In genomic region chr17:59160203-59161025, GRCh38 we compare ENCODE assay signal across 15 cellular contexts. TPM values are rescaled to one million over a fixed set of nuclear protein-coding genes. Genes with fewer than 3 reads are reported as not detected.
DNase-seq lines count a peak whose midpoint lies in the region; ATAC-seq lines count a peak whose summit lies in the region.
"Had no signal": no experiment of that assay in that cellular context is flagged by ENCODE, and none has a peak within 500 bp of the region (broad histone marks: within the 10 kb centered on the region; RNA-seq: fewer than 3 reads in every experiment).

No MANE protein-coding gene starts in this region.

- H3K4me1 Mint-ChIP-seq in activated CD4-positive, alpha-beta T cell treated with anti-CD3 and anti-CD28 coated beads, Interleukin-2, amount 10 ng/mL, durations not matched to agents 24 days and 14 days, result peaks cover 43% of the 10 kb centered on the region
- peaks cover 14% of the 10 kb centered on the region for H3K4me1 Mint-ChIP-seq in activated CD4-positive, alpha-beta T cell treated with anti-CD3 and anti-CD28 coated beads for 36 hours

- CTCF ChIA-PET in activated CD4-positive, alpha-beta T cell treated with anti-CD3 and anti-CD28 coated beads for 36 hours (lab: Charles Lee), result interaction anchor here (1.9 kb wide), 1 partner anchor 8 kb away, joined by 8 read pairs; no protein-coding TSS in a partner anchor

- H2BK12ac ChIP-seq in trophoblast cell (ENCODE audit: low read length), result no peak overlapping the region

- peak overlapping the region; percentile 37 for H2AK5ac ChIP-seq in trophoblast cell (ENCODE audit: low read length)

- H4K12ac ChIP-seq in trophoblast cell (ENCODE audit: low read depth, low read length), result no peak overlapping the region

- no peak overlapping the region for H3K23ac ChIP-seq in trophoblast cell (ENCODE audit: low read length)

- H3K14ac ChIP-seq in trophoblast cell (ENCODE audit: low read length), result no peak overlapping the region

- no peak overlapping the region for H2BK120ac ChIP-seq in trophoblast cell (ENCODE audit: insufficient read depth, low read length, poor library complexity)

- no peaks in the 10 kb centered on the region for H3K79me1 ChIP-seq in trophoblast cell (ENCODE audit: low read length)

- H3K36me3 ChIP-seq in trophoblast cell (ENCODE audit: control insufficient read depth in 1 of 2, insufficient read depth in 2 of 2, low read length in 2 of 2), result peaks cover 2 to 10% of the 10 kb centered on the region in 2 experiments
- H3K36me3 ChIP-seq: uterus had no signal

- no peaks in the 10 kb centered on the region for H3K27me3 Mint-ChIP-seq in activated CD4-positive, alpha-beta T cell treated with anti-CD3 and anti-CD28 coated beads, Interleukin-2, amount 10 ng/mL, durations not matched to agents 24 days and 14 days
- no peaks in the 10 kb centered on the region for H3K27me3 Mint-ChIP-seq in activated CD4-positive, alpha-beta T cell treated with anti-CD3 and anti-CD28 coated beads for 36 hours

- H2BK5ac ChIP-seq in trophoblast cell (ENCODE audit: low read depth, low read length, poor library complexity), result no peak overlapping the region

- H3K27ac ChIP-seq in trophoblast cell (ENCODE audit: low read depth, low read length), result no peak overlapping the region
- H3K27ac ChIP-seq: uterus had no signal

- no peaks in the 10 kb centered on the region for H3K27me3 ChIP-seq in trophoblast cell (ENCODE audit: insufficient read depth, low read length)
- H3K27me3 ChIP-seq: uterus had no signal

- POLR2A ChIA-PET in activated CD4-positive, alpha-beta T cell treated with anti-CD3 and anti-CD28 coated beads for 36 hours (lab: Charles Lee), result no interaction called here

- no peaks in the 10 kb centered on the region for H3K9me3 ChIP-seq in trophoblast cell (ENCODE audit: insufficient read depth, low read depth, low read length)
- H3K9me3 ChIP-seq: uterus had no signal

- peaks cover 0 to 1% of the 10 kb centered on the region in 2 experiments for H3K4me1 ChIP-seq in trophoblast cell (ENCODE audit: control insufficient read depth in 1 of 2, insufficient read depth in 2 of 2, low read length in 2 of 2)
- H3K4me1 ChIP-seq: uterus had no signal

- H3K18ac ChIP-seq in trophoblast cell (ENCODE audit: low read length), result no peak overlapping the region

- H3K4ac ChIP-seq in trophoblast cell (ENCODE audit: low read depth, low read length), result peak overlapping the region; percentile 79

- H4K91ac ChIP-seq in trophoblast cell (ENCODE audit: low read depth, low read length), result no peak overlapping the region

- no peak overlapping the region for H2AFZ ChIP-seq in trophoblast cell (ENCODE audit: insufficient read depth, low read length, poor library complexity)

- H3K9me3 Mint-ChIP-seq in activated CD4-positive, alpha-beta T cell treated with anti-CD3 and anti-CD28 coated beads, Interleukin-2, amount 10 ng/mL, durations not matched to agents 24 days and 14 days, result no peaks in the 10 kb centered on the region
- H3K9me3 Mint-ChIP-seq in activated CD4-positive, alpha-beta T cell treated with anti-CD3 and anti-CD28 coated beads for 36 hours (ENCODE audit: low read depth), result no peaks in the 10 kb centered on the region

- no CpG with 5 or more reads among the region's 9 CpGs for WGBS in trophoblast cell (ENCODE audit: extremely low coverage, insufficient coverage, insufficient read length)

- H3K4me3 Mint-ChIP-seq in activated CD4-positive, alpha-beta T cell treated with anti-CD3 and anti-CD28 coated beads, Interleukin-2, amount 10 ng/mL, durations not matched to agents 24 days and 14 days, result peak overlapping the region; percentile 56
- no peak overlapping the region for H3K4me3 Mint-ChIP-seq in activated CD4-positive, alpha-beta T cell treated with anti-CD3 and anti-CD28 coated beads for 36 hours

- H3K4me3 ChIP-seq in trophoblast cell (ENCODE audit: low read depth, low read length), result no peak overlapping the region
- H3K4me3 ChIP-seq: lung, uterus had no signal

- H3K27ac Mint-ChIP-seq in activated CD4-positive, alpha-beta T cell treated with anti-CD3 and anti-CD28 coated beads, Interleukin-2, amount 10 ng/mL, durations not matched to agents 24 days and 14 days, result peak overlapping the region; percentile 78
- no peak overlapping the region for H3K27ac Mint-ChIP-seq in activated CD4-positive, alpha-beta T cell treated with anti-CD3 and anti-CD28 coated beads for 36 hours

- no peak for ATAC-seq in activated CD4-positive, alpha-beta T cell treated with anti-CD3 and anti-CD28 coated beads for 36 hours
- ATAC-seq in HG02884 (IDR thresholded peaks at IDR 0.05; ENCODE audit: unreplicated experiment) (no peak), GM18517 (IDR thresholded peaks at IDR 0.05; ENCODE audit: unreplicated experiment) (no peak)

- peaks cover 5% of the 10 kb centered on the region for H3K36me3 Mint-ChIP-seq in activated CD4-positive, alpha-beta T cell treated with anti-CD3 and anti-CD28 coated beads, Interleukin-2, amount 10 ng/mL, durations not matched to agents 24 days and 14 days (ENCODE audit: low read depth)
- peaks cover 4% of the 10 kb centered on the region for H3K36me3 Mint-ChIP-seq in activated CD4-positive, alpha-beta T cell treated with anti-CD3 and anti-CD28 coated beads for 36 hours (ENCODE audit: low read depth)

- H3K79me2 ChIP-seq in trophoblast cell (ENCODE audit: control insufficient read depth, insufficient read depth, low read length, poor library complexity), result peaks cover 6% of the 10 kb centered on the region

- no peak overlapping the region for H3K4me2 ChIP-seq in trophoblast cell (ENCODE audit: low read length)

- intact Hi-C loops in activated CD4-positive, alpha-beta T cell treated with anti-CD3 and anti-CD28 coated beads, Interleukin-2, amount 10 ng/mL, durations not matched to agents 24 days and 14 days (cut with micrococcal nuclease), result no loop called here
- intact Hi-C loops in activated CD4-positive, alpha-beta T cell treated with anti-CD3 and anti-CD28 coated beads for 36 hours (cut with DNase I, micrococcal nuclease), result no loop called here

- no peak overlapping the region for H3K9ac ChIP-seq in trophoblast cell (ENCODE audit: low read length)

- DNase-seq in activated CD4-positive, alpha-beta T cell treated with anti-CD3 and anti-CD28 coated beads, Interleukin-2, amount 10 ng/mL, durations not matched to agents 24 days and 14 days, result peak; percentile 79
- DNase-seq in activated CD4-positive, alpha-beta T cell treated with anti-CD3 and anti-CD28 coated beads for 36 hours, result no peak
- DNase-seq in NCI-H2029 treated with DMSO at 0.1 percent for 48 hours (lab: John Stamatoyannopoulos, UW), result peak; percentile 38
- DNase-seq in dermis blood vessel endothelial cell, result peak; percentile 24
- DNase-seq in trophoblast cell, result no peak
- no peak for DNase-seq in iPS-NIHi7 (ENCODE audit: extremely low spot score)
- DNase-seq: glutamatergic neuron, HCEC 1CT, NCI-H510A treated with DMSO at 0.1 percent for 48 hours, retina, SIG-M5, uterus had no signal

- no peak overlapping the region for H4K8ac ChIP-seq in trophoblast cell (ENCODE audit: low read depth, low read length)

RNA-seq across cellular contexts. Expression of gene PRR11, which starts 4.9 kb away (rescaled TPM):
- total RNA-seq in activated CD4-positive, alpha-beta T cell treated with anti-CD3 and anti-CD28 coated beads, Interleukin-2, amount 10 ng/mL, durations not matched to agents 24 days and 14 days, result 29.7 and 32.6 TPM in 2 replicates
- 10 to 100 TPM; 73.6 to 95.9 TPM for total RNA-seq in activated CD4-positive, alpha-beta T cell treated with anti-CD3 and anti-CD28 coated beads for 36 hours
- 3.2 and 31.7 TPM in 2 replicates for total RNA-seq in dermis blood vessel endothelial cell
- 66.2 and 70.5 TPM in 2 replicates for polyA plus RNA-seq in trophoblast cell (2013)

RNA-seq across cellular contexts. Expression of gene SKA2, which starts 5.4 kb away (rescaled TPM):
- total RNA-seq in activated CD4-positive, alpha-beta T cell treated with anti-CD3 and anti-CD28 coated beads, Interleukin-2, amount 10 ng/mL, durations not matched to agents 24 days and 14 days, result 60.5 and 62.2 TPM in 2 replicates
- 100 to 1,000 TPM in 1 of 2 experiments, 10 to 100 TPM in 1; 79.5 to 112 TPM for total RNA-seq in activated CD4-positive, alpha-beta T cell treated with anti-CD3 and anti-CD28 coated beads for 36 hours
- total RNA-seq in dermis blood vessel endothelial cell, result 51.9 and 89.9 TPM in 2 replicates
- 172 and 189 TPM in 2 replicates for polyA plus RNA-seq in trophoblast cell (2013)

RNA-seq across cellular contexts. Expression of gene SMG8, which starts 49.4 kb away (rescaled TPM):
- 23.9 and 25.2 TPM in 2 replicates for total RNA-seq in activated CD4-positive, alpha-beta T cell treated with anti-CD3 and anti-CD28 coated beads, Interleukin-2, amount 10 ng/mL, durations not matched to agents 24 days and 14 days
- 10 to 100 TPM; 17.4 to 18.3 TPM for total RNA-seq in activated CD4-positive, alpha-beta T cell treated with anti-CD3 and anti-CD28 coated beads for 36 hours
- total RNA-seq in dermis blood vessel endothelial cell, result 23.5 and 28.1 TPM in 2 replicates
- 27.1 and 29.0 TPM in 2 replicates for polyA plus RNA-seq in trophoblast cell (2013)

RNA-seq across cellular contexts. Expression of gene TRIM37, which starts 53.7 kb away (rescaled TPM):
- 26.5 and 29.3 TPM in 2 replicates for total RNA-seq in activated CD4-positive, alpha-beta T cell treated with anti-CD3 and anti-CD28 coated beads, Interleukin-2, amount 10 ng/mL, durations not matched to agents 24 days and 14 days
- 10 to 100 TPM; 21.3 to 22.7 TPM for total RNA-seq in activated CD4-positive, alpha-beta T cell treated with anti-CD3 and anti-CD28 coated beads for 36 hours
- total RNA-seq in dermis blood vessel endothelial cell, result 48.2 and 57.9 TPM in 2 replicates
- polyA plus RNA-seq in trophoblast cell (2013), result 17.4 and 18.6 TPM in 2 replicates

RNA-seq across cellular contexts. Expression of gene GDPD1, which starts 59.9 kb away (rescaled TPM):
- 1.8 and 2.7 TPM in 2 replicates for total RNA-seq in activated CD4-positive, alpha-beta T cell treated with anti-CD3 and anti-CD28 coated beads, Interleukin-2, amount 10 ng/mL, durations not matched to agents 24 days and 14 days
- 1 to 10 TPM; 2.5 to 2.7 TPM for total RNA-seq in activated CD4-positive, alpha-beta T cell treated with anti-CD3 and anti-CD28 coated beads for 36 hours
- total RNA-seq in dermis blood vessel endothelial cell, result 1.6 and 3.1 TPM in 2 replicates
- polyA plus RNA-seq in trophoblast cell (2013), result 4.4 and 4.9 TPM in 2 replicates

Comparison
In these comparisons a context has a peak if more than half of its experiments do, and no peak if none do; other contexts are left out.
1. DNase-seq: peak in activated CD4-positive, alpha-beta T cell treated with anti-CD3 and anti-CD28 coated beads, Interleukin-2, amount 10 ng/mL, durations not matched to agents 24 days and 14 days (single experiment), NCI-H2029 treated with DMSO at 0.1 percent for 48 hours (single experiment) and dermis blood vessel endothelial cell (single experiment); none in activated CD4-positive, alpha-beta T cell treated with anti-CD3 and anti-CD28 coated beads for 36 hours (single experiment), trophoblast cell (0 of 2) and iPS-NIHi7 (single experiment).